Comparison of ENCODE assay signal across 1 cellular context in the genomic region with DNA sequence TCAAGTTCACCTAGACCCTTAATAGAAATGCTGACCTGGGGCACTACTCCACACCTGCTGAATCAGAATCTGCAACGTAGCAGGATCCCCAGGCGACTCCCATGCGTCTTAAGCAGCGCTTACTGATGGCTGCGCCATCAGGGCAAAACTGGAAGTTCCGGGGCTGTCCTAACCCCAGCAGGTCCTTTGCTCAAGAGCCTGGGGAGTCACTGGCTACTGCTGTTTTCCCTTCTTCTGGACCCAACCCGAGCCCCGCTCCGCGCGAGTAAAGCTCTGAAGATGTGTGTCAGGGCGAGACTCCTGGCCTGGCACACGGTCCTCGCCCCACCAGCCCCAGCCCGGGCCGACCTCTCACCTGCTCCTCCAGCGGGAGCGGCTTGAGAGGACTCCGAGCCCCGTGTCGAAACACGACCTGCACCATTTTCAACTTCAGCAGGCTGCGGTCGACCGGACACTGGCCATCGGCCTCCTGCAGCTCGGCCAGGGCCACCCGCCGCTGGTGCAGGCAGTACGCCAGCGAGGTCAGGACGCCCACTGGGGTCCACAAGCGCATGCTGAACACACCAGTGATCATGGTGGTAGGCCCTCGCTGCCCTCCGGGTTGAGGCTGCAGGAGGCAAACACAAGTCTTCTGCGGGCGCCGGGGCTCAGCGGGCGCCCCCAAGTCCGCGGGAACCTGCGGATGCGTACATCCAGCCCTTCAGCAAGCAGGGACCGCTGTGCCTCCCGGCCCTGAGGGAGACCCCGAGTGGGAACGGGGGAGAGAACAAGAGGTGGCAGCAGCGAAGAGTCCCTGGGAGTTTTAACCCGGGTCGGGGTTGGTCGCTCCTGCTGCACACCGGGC.
TF ChIP-seq lines count a peak whose summit lies in the region.

No MANE protein-coding gene starts in this region.

TF ChIP-seq in WTC11, 78 proteins besides CTCF, POLR2A, EP300 and RAD21 (continued from another document):
- TF ChIP-seq, protein P1, sequence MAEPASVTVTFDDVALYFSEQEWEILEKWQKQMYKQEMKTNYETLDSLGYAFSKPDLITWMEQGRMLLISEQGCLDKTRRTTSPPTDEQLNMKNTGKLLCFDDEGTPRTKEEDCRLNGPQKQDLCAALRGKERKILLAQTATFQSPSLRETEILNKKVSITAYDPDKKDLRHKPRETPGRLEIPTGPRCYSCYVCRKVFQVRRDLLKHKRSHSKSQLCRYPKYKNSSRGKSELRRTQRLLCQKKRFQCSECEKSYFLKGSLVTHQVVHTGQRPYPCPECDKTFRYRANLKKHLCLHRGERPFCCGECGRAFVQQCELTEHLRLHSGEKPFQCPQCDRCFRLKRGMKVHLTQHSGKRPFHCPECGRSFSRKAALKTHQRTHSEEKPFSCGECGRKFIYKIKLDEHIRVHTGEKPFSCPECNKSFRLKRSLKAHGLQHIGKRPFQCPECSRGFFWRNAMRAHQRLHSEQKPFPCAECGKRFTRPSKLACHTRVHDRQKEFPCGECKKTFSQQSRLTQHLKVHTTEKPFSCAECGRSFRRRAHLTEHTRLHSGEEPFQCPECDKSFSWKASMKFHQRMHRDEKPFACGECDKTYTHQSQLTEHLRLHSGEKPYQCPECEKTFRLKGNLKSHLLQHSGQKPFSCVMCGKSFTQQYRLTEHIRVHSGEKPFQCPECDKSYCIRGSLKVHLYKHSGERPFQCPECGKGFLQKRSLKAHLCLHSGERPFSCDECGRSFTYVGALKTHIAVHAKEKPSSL (CRISPR knock-in tag; conservative IDR thresholded peaks at IDR 0.05), result no peak
- TF ChIP-seq NR3C1 (CRISPR knock-in tag; conservative IDR thresholded peaks at IDR 0.05; ENCODE audit: low read depth), result no peak
- peak; percentile 71 for TF ChIP-seq ESRRA (CRISPR knock-in tag; IDR thresholded peaks at IDR 0.05; ENCODE audit: borderline replicate concordance)
